20 cellular contexts compared by ENCODE assay signal in genomic region chr2:120565095-120565460, GRCh38.
"Had no signal": no experiment of that assay in that cellular context is flagged by ENCODE, and none has a peak within 500 bp of the region (broad histone marks: within the 10 kb centered on the region; RNA-seq: fewer than 3 reads in every experiment).

No MANE protein-coding gene starts in this region.

- H3K4me3 ChIP-seq: ascending aorta, body of pancreas, K562 had no signal

- H3K27me3 ChIP-seq: ascending aorta, body of pancreas had no signal

- H3K36me3 ChIP-seq: ascending aorta had no signal

- ATAC-seq: activated CD8-positive, alpha-beta memory T cell treated with anti-CD3 and anti-CD28 coated beads, Interleukin-2, amount 10 ng/mL, durations not matched to agents 7 days and 5 days; activated naive CD4-positive, alpha-beta T cell treated with anti-CD3 and anti-CD28 coated beads, Interleukin-2, amount 50 U/mL, for 72 hours; activated naive CD8-positive, alpha-beta T cell treated with anti-CD3 and anti-CD28 coated beads, Interleukin-2, amount 50 U/mL, for 24 hours; body of pancreas; K562 had no signal

- H3K9me3 ChIP-seq: ascending aorta, body of pancreas had no signal

- H3K27ac ChIP-seq: ascending aorta, body of pancreas had no signal

- DNase-seq: activated B cell treated with CpG ODN at 0.5 μM for 24 hours; activated CD4-positive, alpha-beta T cell treated with anti-CD3 and anti-CD28 coated beads for 1 hour; activated CD4-positive, alpha-beta T cell treated with anti-CD3 and anti-CD28 coated beads, Interleukin-2, amount 10 ng/mL, durations not matched to agents 24 days and 14 days; activated CD4-positive, alpha-beta T cell treated with anti-CD3 and anti-CD28 coated beads, Interleukin-2, amount 50 U/mL, for 48 hours; activated CD8-positive, alpha-beta memory T cell treated with anti-CD3 and anti-CD28 coated beads, Interleukin-2, amount 10 ng/mL, durations not matched to agents 7 days and 5 days; activated effector memory CD4-positive, alpha-beta T cell treated with anti-CD3 and anti-CD28 coated beads, Interleukin-2, amount 50 U/mL, for 16 hours; activated naive CD4-positive, alpha-beta T cell treated with Interleukin-2 at 50 U/mL for 16 hours; activated naive CD8-positive, alpha-beta T cell treated with anti-CD3 and anti-CD28 coated beads, Interleukin-2, amount 50 U/mL, for 24 hours; activated T-cell treated with anti-CD3 and anti-CD28 coated beads, Interleukin-2, amount 50 U/mL, for 24 hours; amniotic stem cell; body of pancreas; Kasumi-1; NCI-H1930; NCI-H2171; NCI-H2227 treated with DMSO at 0.1 percent for 48 hours; NCI-H446 treated with DMSO at 0.1 percent for 48 hours; NCI-H524 treated with DMSO at 0.1 percent for 48 hours had no signal
